ENCODE assay signal across 1 cellular context in genomic region chr9:135456436-135457104, GRCh38.
TF ChIP-seq lines count a peak whose summit lies in the region.

No MANE protein-coding gene starts in this region.

TF ChIP-seq in HCT116, 20 proteins besides CTCF, POLR2A, EP300 and RAD21 (continued from another document):
- TF ChIP-seq REST (IDR thresholded peaks at IDR 0.05; ENCODE audit: low read depth) (no peak), TCF7L2 (IDR thresholded peaks at IDR 0.05; ENCODE audit: borderline replicate concordance, extremely low read depth, insufficient read depth, insufficient read length) (no peak), ELF1 (IDR thresholded peaks at IDR 0.05; ENCODE audit: borderline replicate concordance, low read depth) (no peak), MAX (IDR thresholded peaks at IDR 0.05) (no peak), SIN3A (IDR thresholded peaks at IDR 0.05; ENCODE audit: low read depth) (no peak), EGR1 (IDR thresholded peaks at IDR 0.05; ENCODE audit: low read depth) (no peak), CEBPB (IDR thresholded peaks at IDR 0.05; ENCODE audit: low read depth) (no peak), ZFX (IDR thresholded peaks at IDR 0.05) (no peak), CBX3 (IDR thresholded peaks at IDR 0.05; ENCODE audit: low read depth) (no peak), EZH2 (IDR thresholded peaks at IDR 0.05) (no peak), ZBTB33 (IDR thresholded peaks at IDR 0.05; ENCODE audit: extremely low read depth, insufficient replicate concordance, low read length) (no peak), ZNF274 (IDR thresholded peaks at IDR 0.05; ENCODE audit: low read depth, low read length) (no peak)
